24 cellular contexts compared by ENCODE assay signal in genomic region chr10:5492322-5492855, GRCh38. TPM values are rescaled to one million over a fixed set of nuclear protein-coding genes. Genes with fewer than 3 reads are reported as not detected.
"Had no signal": no experiment of that assay in that cellular context is flagged by ENCODE, and none has a peak within 500 bp of the region (broad histone marks: within the 10 kb centered on the region; RNA-seq: fewer than 3 reads in every experiment).

No MANE protein-coding gene starts in this region.

- H3K27me3 ChIP-seq: brain microvascular endothelial cell, cardiac muscle cell had no signal

- H3K27ac ChIP-seq: brain microvascular endothelial cell, cardiac muscle cell had no signal

- H3K36me3 ChIP-seq: brain microvascular endothelial cell, cardiac muscle cell had no signal

- DNase-seq: activated B cell treated with CpG ODN at 0.5 μM for 24 hours; activated CD4-positive, alpha-beta memory T cell treated with anti-CD3 and anti-CD28 coated beads for 36 hours; activated CD4-positive, alpha-beta T cell treated with anti-CD3 and anti-CD28 coated beads, Interleukin-2, amount 10 ng/mL, durations not matched to agents 7 days and 5 days; activated CD8-positive, alpha-beta memory T cell treated with anti-CD3 and anti-CD28 coated beads for 24 hours; activated gamma-delta T cell treated with Interleukin-2 at 50 U/mL for 16 hours; activated naive CD4-positive, alpha-beta T cell treated with anti-CD3 and anti-CD28 coated beads, Interleukin-2, amount 10 ng/mL, durations not matched to agents 7 days and 5 days; activated naive CD8-positive, alpha-beta T cell treated with anti-CD3 and anti-CD28 coated beads for 36 hours; activated T-cell treated with anti-CD3 and anti-CD28 coated beads, Interleukin-2, amount 50 U/mL, for 4 hours; brain microvascular endothelial cell; KBM-7; NCI-H1048; NCI-H1417; NCI-H1930; NCI-H2171; NCI-H526; NCI-H82; NK-92 treated with Interleukin-12 subunit alpha and Interleukin-12 subunit beta, amount 100 ng/mL, for 24 hours; PC-3; SHP77 treated with DMSO at 0.1 percent for 48 hours had no signal

- ATAC-seq: activated T-cell treated with anti-CD3 and anti-CD28 coated beads, Interleukin-2, amount 50 U/mL, for 4 hours; PC-3 had no signal

- H3K4me3 ChIP-seq: cardiac muscle cell had no signal

RNA-seq across cellular contexts. Expression of gene CALML5, which starts 7.0 kb away (rescaled TPM):
- total RNA-seq: activated B cell treated with CpG ODN at 0.5 μM for 24 hours; activated CD4-positive, alpha-beta memory T cell treated with anti-CD3 and anti-CD28 coated beads for 36 hours; activated CD4-positive, alpha-beta T cell treated with anti-CD3 and anti-CD28 coated beads, Interleukin-2, amount 10 ng/mL, durations not matched to agents 7 days and 5 days; activated naive CD8-positive, alpha-beta T cell treated with anti-CD3 and anti-CD28 coated beads for 36 hours; activated T-cell treated with anti-CD3 and anti-CD28 coated beads, Interleukin-2, amount 50 U/mL, for 4 hours; cardiac muscle cell; LHCN-M2; M059J; NCI-H460; PC-3; SK-MEL-5 had no signal
- polyA plus RNA-seq: cardiac muscle cell had no signal

RNA-seq across cellular contexts. Expression of gene CALML3, which starts 32.4 kb away (rescaled TPM):
- total RNA-seq: activated B cell treated with CpG ODN at 0.5 μM for 24 hours; activated CD4-positive, alpha-beta memory T cell treated with anti-CD3 and anti-CD28 coated beads for 36 hours; activated CD4-positive, alpha-beta T cell treated with anti-CD3 and anti-CD28 coated beads, Interleukin-2, amount 10 ng/mL, durations not matched to agents 7 days and 5 days; activated naive CD8-positive, alpha-beta T cell treated with anti-CD3 and anti-CD28 coated beads for 36 hours; activated T-cell treated with anti-CD3 and anti-CD28 coated beads, Interleukin-2, amount 50 U/mL, for 4 hours; cardiac muscle cell; LHCN-M2; M059J; NCI-H460; PC-3; SK-MEL-5 had no signal
- polyA plus RNA-seq: cardiac muscle cell had no signal
